ENCODE assay signal across 7 cellular contexts in the genomic region with DNA sequence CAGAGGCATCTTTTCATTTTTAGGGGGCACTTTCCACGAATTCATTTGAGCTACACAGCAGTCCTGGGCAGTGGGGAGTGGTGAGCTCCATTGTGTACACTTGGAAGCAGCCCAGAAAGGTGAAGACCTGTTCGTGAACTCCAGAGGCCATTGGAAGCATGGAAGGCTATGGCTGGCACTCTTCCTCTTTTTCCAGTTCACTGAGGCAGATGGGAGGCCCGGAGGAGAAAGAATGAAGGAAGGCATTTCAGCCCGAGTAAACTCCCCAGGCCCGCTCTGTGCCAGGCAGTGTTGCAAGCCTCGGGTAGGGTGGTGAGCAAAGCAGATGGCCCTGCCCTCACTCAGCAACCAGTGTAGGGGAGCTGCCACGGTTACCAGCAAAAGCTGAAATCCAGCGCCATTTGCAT. TPM values are rescaled to one million over a fixed set of nuclear protein-coding genes. Genes with fewer than 3 reads are reported as not detected.
DNase-seq lines count a peak whose midpoint lies in the region; ATAC-seq and TF ChIP-seq lines count a peak whose summit lies in the region.

No MANE protein-coding gene starts in this region.

- peaks cover 0 to 6% (median 0%) of the 10 kb centered on the region in 6 donors for H3K36me3 ChIP-seq in spleen

- H3K4me3 Mint-ChIP-seq in immature natural killer cell = peak overlapping the region; percentile 92 to 98 (median 96)

- intact Hi-C loops in spleen (cut with DNase I; ENCODE audit: low total_unique reads) = no loop called here

- peaks cover 8 to 68% (median 31%) of the 10 kb centered on the region in 6 donors for H3K4me1 ChIP-seq in spleen

- H3K4me3 ChIP-seq in GM08714 (ENCODE audit: low read length) (peak overlapping the region; percentile 91), astrocyte of the cerebellum (ENCODE audit: low read depth, low read length) (peak overlapping the region; percentile 83), spleen (peak overlapping the region; percentile 55 to 98 (median 84))

- H3K27ac Mint-ChIP-seq in immature natural killer cell = peak overlapping the region in 3 of 6 donors; percentile 10 to 49 (median 16)

- peaks cover 37 to 41% of the 10 kb centered on the region in 2 donors for H3K4me1 Mint-ChIP-seq in immature natural killer cell

- WGBS in spleen, 5 donors = 25 to 54% (median 38%) methylated on average over 8 of the region's 8 CpGs

- H3K9me3 ChIP-seq in spleen = no peaks in the 10 kb centered on the region

- ATAC-seq in HG02678 (IDR thresholded peaks at IDR 0.05; ENCODE audit: unreplicated experiment) (no peak), HG03095 (IDR thresholded peaks at IDR 0.05; ENCODE audit: unreplicated experiment) (no peak)

- no peaks in the 10 kb centered on the region for H3K36me3 Mint-ChIP-seq in immature natural killer cell

- TF ChIP-seq CTCF in astrocyte of the cerebellum (IDR thresholded peaks at IDR 0.05; ENCODE audit: low read depth, low read length, missing control alignments) (no peak), spleen (IDR thresholded peaks at IDR 0.05 in 8 of 11, conservative IDR thresholded peaks at IDR 0.05 in 3 of 11) (no peak)

- peaks cover 0 to 19% (median 8%) of the 10 kb centered on the region in 3 donors for H3K27me3 Mint-ChIP-seq in immature natural killer cell (ENCODE audit: low read depth in 3 of 3)

- peaks cover 0 to 26% (median 0%) of the 10 kb centered on the region in 7 donors for H3K27me3 ChIP-seq in spleen (replicated peaks in 1 of 7)

- TF ChIP-seq POLR2A in spleen (IDR thresholded peaks at IDR 0.05) = no peak

- H3K9me3 Mint-ChIP-seq in immature natural killer cell = no peaks in the 10 kb centered on the region

- H3K27ac ChIP-seq in spleen = peak overlapping the region; percentile 54 to 85 (median 80)

- DNase-seq in NCI-H146 (lab: John Stamatoyannopoulos, UW) (peak; percentile 60), astrocyte of the cerebellum (ENCODE audit: low read depth) (no peak), immature natural killer cell (no peak), spleen (no peak)

- in situ Hi-C loops in astrocyte of the cerebellum (cut with HindIII; ENCODE audit: low sequenced_read_pairs) = no loop called here

RNA-seq across cellular contexts. Expression of gene DHCR24, which starts 0.7 kb away (rescaled TPM):
- polyA plus RNA-seq in immature natural killer cell (10 to 100 TPM; 15.4 to 23.8 (median 17.0) TPM), spleen (10 to 100 TPM in 1 of 3 donors, 1 to 10 TPM in 2; 7.0 to 29.7 (median 9.1) TPM)
- total RNA-seq in spleen = 100 to 1,000 TPM; 112 to 370 (median 284) TPM
